ENCODE assay signal across 12 cellular contexts in genomic region chr22:17964153-17964552, GRCh38.
DNase-seq lines count a peak whose midpoint lies in the region; ATAC-seq and TF ChIP-seq lines count a peak whose summit lies in the region.
"Had no signal": no experiment of that assay in that cellular context is flagged by ENCODE, and none has a peak within 500 bp of the region (broad histone marks: within the 10 kb centered on the region; RNA-seq: fewer than 3 reads in every experiment).

No MANE protein-coding gene starts in this region.

- no peaks in the 10 kb centered on the region for H3K79me1 ChIP-seq in H9 (ENCODE audit: insufficient read depth, low read depth, low read length, poor library complexity, severe bottlenecking)
- H3K79me1 ChIP-seq in mesendoderm (ENCODE audit: low read length), result peaks cover 28% of the 10 kb centered on the region

- H3K4ac ChIP-seq in H9 (ENCODE audit: low read depth, low read length) (no peak overlapping the region), mesendoderm (ENCODE audit: low read depth, low read length) (no peak overlapping the region)

- H2AK5ac ChIP-seq in H9 (ENCODE audit: insufficient read length, low read length) (no peak overlapping the region), mesendoderm (ENCODE audit: low read length) (peak overlapping the region; percentile 27)

- H2BK120ac ChIP-seq in H9 (ENCODE audit: low read depth, low read length, poor library complexity, severe bottlenecking), result no peak overlapping the region
- no peak overlapping the region for H2BK120ac ChIP-seq in mesendoderm (ENCODE audit: low read depth, low read length)

- H3K18ac ChIP-seq in H9 (ENCODE audit: insufficient read length, low read depth, low read length) (no peak overlapping the region), mesendoderm (ENCODE audit: low read length) (no peak overlapping the region)

- no peaks in the 10 kb centered on the region for H3K23me2 ChIP-seq in H9 (ENCODE audit: insufficient read length, low read depth, low read length, poor library complexity, severe bottlenecking)

- DNase-seq in EL (peak; percentile 34), H9 (no peak), Panc1 (ENCODE audit: low read depth, low spot score) (no peak), mesendoderm (peak; percentile 80), amygdala (lab: John Stamatoyannopoulos, UW) (no peak), NCI-H446 (lab: John Stamatoyannopoulos, UW) (no peak), D341Med (ENCODE audit: low spot score) (no peak), COLO668 (lab: John Stamatoyannopoulos, UW; ENCODE audit: unreplicated experiment) (no peak)
- DNase-seq: activated CD8-positive, alpha-beta memory T cell treated with anti-CD3 and anti-CD28 coated beads, Interleukin-2, amount 50 U/mL, for 48 hours; CD4-positive, alpha-beta memory T cell; stimulated activated CD4-positive, alpha-beta T cell treated with anti-CD3 and anti-CD28 coated beads, Interleukin-1b, Interleukin-23, amount 100 ng/mL, for 48 hours had no signal

- no CpG with 5 or more reads among the region's 6 CpGs for WGBS in H9 (ENCODE audit: extremely low coverage, insufficient read length, low lambda C conversion rate)
- no CpG with 5 or more reads among the region's 6 CpGs for WGBS in mesendoderm (ENCODE audit: extremely low coverage, insufficient coverage, low lambda C conversion rate)

- no peak overlapping the region for H2BK20ac ChIP-seq in H9 (ENCODE audit: low read depth, low read length, poor library complexity, severe bottlenecking)

- H3K36me3 Mint-ChIP-seq in H9 (ENCODE audit: insufficient read depth in 1 of 3, low read depth in 3 of 3), result peaks cover 0 to 2% (median under 1%) of the 10 kb centered on the region in 3 experiments; a peak in 3 of 7 replicates

- POLR2A ChIA-PET in Panc1 (lab: Charles Lee), result no interaction called here

- H3K36me3 ChIP-seq in Panc1 (ENCODE audit: control insufficient read depth, insufficient read depth, low read length) (no peaks in the 10 kb centered on the region), mesendoderm (ENCODE audit: control insufficient read depth, insufficient read depth, low read length) (no peaks in the 10 kb centered on the region)

- H3K4me1 ChIP-seq in H9 (ENCODE audit: insufficient read depth, low read length) (no peaks in the 10 kb centered on the region; the same call in 1 of the 2 replicates), Panc1 (ENCODE audit: control insufficient read depth, insufficient read depth, low read length) (peaks cover 6% of the 10 kb centered on the region; the same call in 1 of the 2 replicates), mesendoderm (ENCODE audit: control insufficient read depth, low read depth, low read length) (peaks cover 13% of the 10 kb centered on the region)

- no peak overlapping the region for H4K91ac ChIP-seq in H9 (ENCODE audit: insufficient read length, low read depth, low read length)

- no peaks in the 10 kb centered on the region for H3K9me3 Mint-ChIP-seq in H9
- H3K9me3 Mint-ChIP-seq: CD4-positive, alpha-beta memory T cell; T-helper 1 cell treated with Interleukin-12 subunit alpha and Interleukin-12 subunit beta and Interleukin-4 antibody, amounts not matched to agents 30 μg/mL and 1 μg/mL, for 36 hours had no signal

- H3K9me3 ChIP-seq in H9 (ENCODE audit: control insufficient read depth, low read depth, low read length), result no peaks in the 10 kb centered on the region
- no peaks in the 10 kb centered on the region for H3K9me3 ChIP-seq in Panc1 (ENCODE audit: control insufficient read depth, insufficient read depth, low read depth, low read length)

- no peak for ATAC-seq in Panc1

- no peak overlapping the region for H2BK5ac ChIP-seq in H9 (ENCODE audit: insufficient read length, low read length)
- no peak overlapping the region for H2BK5ac ChIP-seq in mesendoderm (ENCODE audit: low read length)

- H4K8ac ChIP-seq in H9 (replicated peaks; ENCODE audit: insufficient read length, low read depth, low read length) (no peak overlapping the region), mesendoderm (ENCODE audit: low read depth, low read length) (no peak overlapping the region)

- H2AFZ ChIP-seq in H9 (ENCODE audit: low read length), result no peak overlapping the region

- CTCF ChIA-PET in Panc1 (lab: Charles Lee), result no interaction called here

- H2BK15ac ChIP-seq in H9 (ENCODE audit: low read depth, low read length), result no peak overlapping the region
- no peak overlapping the region for H2BK15ac ChIP-seq in mesendoderm (replicated peaks; ENCODE audit: low read depth)

- H3K23ac ChIP-seq in H9 (ENCODE audit: insufficient read length, low read depth, low read length) (no peak overlapping the region), mesendoderm (ENCODE audit: low read length) (no peak overlapping the region)

- no peak overlapping the region for H3T11ph ChIP-seq in H9 (ENCODE audit: low read length)

- H3K9ac ChIP-seq in H9 (ENCODE audit: extremely low read depth, insufficient read length, low read length) (no peak overlapping the region), mesendoderm (ENCODE audit: low read length) (no peak overlapping the region)

- intact Hi-C loops in Panc1 (cut with micrococcal nuclease; ENCODE audit: unreplicated experiment), result no loop called here

- H4K20me1 ChIP-seq in H9 (ENCODE audit: control insufficient read depth, insufficient read depth, insufficient read length), result no peaks in the 10 kb centered on the region

- H3K79me2 ChIP-seq in H9 (ENCODE audit: insufficient read depth, low read length) (peaks cover 3% of the 10 kb centered on the region; the same call in 1 of the 2 replicates), mesendoderm (ENCODE audit: control insufficient read depth, insufficient read depth, low read length) (peaks cover 11% of the 10 kb centered on the region)

- no peak for TF ChIP-seq CTCF in H9 (conservative IDR thresholded peaks at IDR 0.05)
- TF ChIP-seq CTCF in Panc1 (IDR thresholded peaks at IDR 0.05), result no peak

- H3K27me3 ChIP-seq in H9 (ENCODE audit: insufficient read depth, low read length) (no peaks in the 10 kb centered on the region), Panc1 (ENCODE audit: control insufficient read depth, insufficient read depth, low read length) (no peaks in the 10 kb centered on the region), mesendoderm (ENCODE audit: insufficient read depth, low read length, poor library complexity) (no peaks in the 10 kb centered on the region)

- H4K5ac ChIP-seq in H9 (ENCODE audit: insufficient read length, low read depth, low read length) (no peak overlapping the region), mesendoderm (ENCODE audit: low read length) (no peak overlapping the region)

- no peak overlapping the region for H3K14ac ChIP-seq in H9 (ENCODE audit: insufficient read depth, low read length)

- peak overlapping the region; percentile 16 to 80 (median 49); a peak in 5 of 7 replicates for H3K27ac Mint-ChIP-seq in H9
- H3K27ac Mint-ChIP-seq: CD4-positive, alpha-beta memory T cell; T-helper 1 cell treated with Interleukin-12 subunit alpha and Interleukin-12 subunit beta and Interleukin-4 antibody, amounts not matched to agents 30 μg/mL and 1 μg/mL, for 36 hours had no signal

- in situ Hi-C loops in Panc1 (cut with HindIII; ENCODE audit: low pct_unique_long_range_greater_than_20kb, low sequenced_read_pairs), result no loop called here

- peaks cover 39 to 46% of the 10 kb centered on the region in 2 experiments for H3K4me1 Mint-ChIP-seq in H9

- TSS peak; percentile 25 for BruUV-seq in Panc1 (replicated peaks; lab: Mats Ljungman, UMichigan)

- H3K4me3 Mint-ChIP-seq in H9, result no peak overlapping the region
- H3K4me3 Mint-ChIP-seq: CD4-positive, alpha-beta memory T cell; T-helper 1 cell treated with Interleukin-12 subunit alpha and Interleukin-12 subunit beta and Interleukin-4 antibody, amounts not matched to agents 30 μg/mL and 1 μg/mL, for 36 hours had no signal

- H3K4me3 ChIP-seq in Panc1 (ENCODE audit: low read depth in 2 of 2, low read length in 2 of 2) (no peak overlapping the region), mesendoderm (ENCODE audit: low read length) (no peak overlapping the region)

- H3K4me2 ChIP-seq in H9 (ENCODE audit: insufficient read depth, insufficient read length, low read length) (no peak overlapping the region), mesendoderm (ENCODE audit: low read length) (no peak overlapping the region)

- no peaks in the 10 kb centered on the region for H3K27me3 Mint-ChIP-seq in H9 (ENCODE audit: low read depth)
- H3K27me3 Mint-ChIP-seq: CD4-positive, alpha-beta memory T cell had no signal

- H3K56ac ChIP-seq in H9 (ENCODE audit: insufficient read length, low read depth, low read length) (no peak overlapping the region), mesendoderm (ENCODE audit: low read length) (peak overlapping the region; percentile 51)

- H2BK12ac ChIP-seq in H9 (ENCODE audit: insufficient read length, low read depth, low read length), result no peak overlapping the region

- H3K27ac ChIP-seq in H9 (ENCODE audit: insufficient read length, low read depth, low read length) (no peak overlapping the region), Panc1 (ENCODE audit: low read length) (no peak overlapping the region), mesendoderm (ENCODE audit: low read depth, low read length) (no peak overlapping the region)

Comparison
In these comparisons a context has a peak if more than half of its experiments do, and no peak if none do; other contexts are left out.
1. DNase-seq: peak in EL (single experiment) and mesendoderm (single experiment); none in H9 (single experiment), Panc1 (single experiment), amygdala (0 of 56), NCI-H446 (0 of 2), D341Med (single experiment) and COLO668 (single experiment).